8 cellular contexts compared by ENCODE assay signal in genomic region chr7:100428967-100429636, GRCh38. TPM values are rescaled to one million over a fixed set of nuclear protein-coding genes. Genes with fewer than 3 reads are reported as not detected.
DNase-seq lines count a peak whose midpoint lies in the region; ATAC-seq, FAIRE-seq and TF ChIP-seq lines count a peak whose summit lies in the region.

No MANE protein-coding gene starts in this region.

- peak overlapping the region; percentile 83 for H3K4me3 ChIP-seq in mononuclear cell (ENCODE audit: low read length)

- no peak for TF ChIP-seq CTCF in D721Med (IDR thresholded peaks at IDR 0.05; ENCODE audit: insufficient read depth, missing control alignments)

- TF ChIP-seq RAD21 in Ishikawa (IDR thresholded peaks at IDR 0.05; ENCODE audit: low read depth): no peak

- peaks cover 36% of the 10 kb centered on the region for H3K4me1 ChIP-seq in mononuclear cell (ENCODE audit: insufficient read depth, low read length)

- no peak for FAIRE-seq in D721Med (lab: Jason Lieb, UNC)

- ATAC-seq in GM21529 (IDR thresholded peaks at IDR 0.05; ENCODE audit: unreplicated experiment): peak; percentile 45

- no peaks in the 10 kb centered on the region for H3K9me3 ChIP-seq in mononuclear cell (ENCODE audit: low read depth, low read length)

- peak; percentile 74 for DNase-seq in D721Med (ENCODE audit: insufficient read length, low spot score)
- peak; percentile 90 for DNase-seq in OCI-M2 (lab: John Stamatoyannopoulos, UW; ENCODE audit: unreplicated experiment)
- DNase-seq in activated T-cell treated with anti-CD3 and anti-CD28 coated beads, Interleukin-2, amount 50 U/mL, for 1 hour: peak; percentile 100
- DNase-seq in epithelial cell of prostate (ENCODE audit: low read depth, low spot score): peak; percentile 97
- peak; percentile 100 for DNase-seq in stimulated activated CD8-positive, alpha-beta memory T cell treated with anti-CD3 and anti-CD28 coated beads, Interleukin-2, amount 100 ng/mL, for 48 hours (ENCODE audit: low read depth in 2 of 2)

- H3K27ac ChIP-seq in epithelial cell of prostate: peak overlapping the region; percentile 96

- H3K27me3 ChIP-seq in mononuclear cell (ENCODE audit: insufficient read depth, low read length): no peaks in the 10 kb centered on the region

- TF ChIP-seq EP300 in Ishikawa (IDR thresholded peaks at IDR 0.05; ENCODE audit: borderline replicate concordance): no peak

TF ChIP-seq in Ishikawa, 13 proteins besides CTCF, POLR2A, EP300 and RAD21:
- no peak for TF ChIP-seq TEAD4 (IDR thresholded peaks at IDR 0.05)
- no peak for TF ChIP-seq YY1 (IDR thresholded peaks at IDR 0.05; ENCODE audit: low read depth)
- no peak; the same call in 1 of the 2 replicates for TF ChIP-seq TCF12 (IDR thresholded peaks at IDR 0.05; ENCODE audit: low read depth)
- peak; percentile 67 for TF ChIP-seq CREB1 (IDR thresholded peaks at IDR 0.05; ENCODE audit: low read depth)
- TF ChIP-seq FOXM1 (IDR thresholded peaks at IDR 0.05; ENCODE audit: borderline replicate concordance, low read depth): no peak; the same call in 1 of the 2 replicates
- peak; percentile 11; the same call in 1 of the 2 replicates for TF ChIP-seq EGR1 (IDR thresholded peaks at IDR 0.05)
- TF ChIP-seq, protein P1, sequence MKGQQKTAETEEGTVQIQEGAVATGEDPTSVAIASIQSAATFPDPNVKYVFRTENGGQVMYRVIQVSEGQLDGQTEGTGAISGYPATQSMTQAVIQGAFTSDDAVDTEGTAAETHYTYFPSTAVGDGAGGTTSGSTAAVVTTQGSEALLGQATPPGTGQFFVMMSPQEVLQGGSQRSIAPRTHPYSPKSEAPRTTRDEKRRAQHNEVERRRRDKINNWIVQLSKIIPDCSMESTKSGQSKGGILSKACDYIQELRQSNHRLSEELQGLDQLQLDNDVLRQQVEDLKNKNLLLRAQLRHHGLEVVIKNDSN (IDR thresholded peaks at IDR 0.05): peak; percentile 91
- TF ChIP-seq CEBPB (IDR thresholded peaks at IDR 0.05): no peak
- TF ChIP-seq, protein P2, sequence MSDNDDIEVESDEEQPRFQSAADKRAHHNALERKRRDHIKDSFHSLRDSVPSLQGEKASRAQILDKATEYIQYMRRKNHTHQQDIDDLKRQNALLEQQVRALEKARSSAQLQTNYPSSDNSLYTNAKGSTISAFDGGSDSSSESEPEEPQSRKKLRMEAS (IDR thresholded peaks at IDR 0.05): peak; percentile 98
- TF ChIP-seq ZBTB7A (IDR thresholded peaks at IDR 0.05; ENCODE audit: low read depth): peak; percentile 77
- TF ChIP-seq NFIC (IDR thresholded peaks at IDR 0.05): no peak
- TF ChIP-seq, protein P3, sequence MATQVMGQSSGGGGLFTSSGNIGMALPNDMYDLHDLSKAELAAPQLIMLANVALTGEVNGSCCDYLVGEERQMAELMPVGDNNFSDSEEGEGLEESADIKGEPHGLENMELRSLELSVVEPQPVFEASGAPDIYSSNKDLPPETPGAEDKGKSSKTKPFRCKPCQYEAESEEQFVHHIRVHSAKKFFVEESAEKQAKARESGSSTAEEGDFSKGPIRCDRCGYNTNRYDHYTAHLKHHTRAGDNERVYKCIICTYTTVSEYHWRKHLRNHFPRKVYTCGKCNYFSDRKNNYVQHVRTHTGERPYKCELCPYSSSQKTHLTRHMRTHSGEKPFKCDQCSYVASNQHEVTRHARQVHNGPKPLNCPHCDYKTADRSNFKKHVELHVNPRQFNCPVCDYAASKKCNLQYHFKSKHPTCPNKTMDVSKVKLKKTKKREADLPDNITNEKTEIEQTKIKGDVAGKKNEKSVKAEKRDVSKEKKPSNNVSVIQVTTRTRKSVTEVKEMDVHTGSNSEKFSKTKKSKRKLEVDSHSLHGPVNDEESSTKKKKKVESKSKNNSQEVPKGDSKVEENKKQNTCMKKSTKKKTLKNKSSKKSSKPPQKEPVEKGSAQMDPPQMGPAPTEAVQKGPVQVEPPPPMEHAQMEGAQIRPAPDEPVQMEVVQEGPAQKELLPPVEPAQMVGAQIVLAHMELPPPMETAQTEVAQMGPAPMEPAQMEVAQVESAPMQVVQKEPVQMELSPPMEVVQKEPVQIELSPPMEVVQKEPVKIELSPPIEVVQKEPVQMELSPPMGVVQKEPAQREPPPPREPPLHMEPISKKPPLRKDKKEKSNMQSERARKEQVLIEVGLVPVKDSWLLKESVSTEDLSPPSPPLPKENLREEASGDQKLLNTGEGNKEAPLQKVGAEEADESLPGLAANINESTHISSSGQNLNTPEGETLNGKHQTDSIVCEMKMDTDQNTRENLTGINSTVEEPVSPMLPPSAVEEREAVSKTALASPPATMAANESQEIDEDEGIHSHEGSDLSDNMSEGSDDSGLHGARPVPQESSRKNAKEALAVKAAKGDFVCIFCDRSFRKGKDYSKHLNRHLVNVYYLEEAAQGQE (IDR thresholded peaks at IDR 0.05; ENCODE audit: low read depth): no peak
- no peak for TF ChIP-seq TAF1 (IDR thresholded peaks at IDR 0.05; ENCODE audit: low read depth)

RNA-seq across cellular contexts. Expression of gene MEPCE, which starts 0.5 kb away (rescaled TPM):
- 36.7 TPM for total RNA-seq in mononuclear cell

RNA-seq across cellular contexts. Expression of gene ZCWPW1, which starts 0.6 kb away (rescaled TPM):
- total RNA-seq in mononuclear cell: 3.3 TPM

RNA-seq across cellular contexts. Expression of gene PPP1R35, which starts 7.2 kb away (rescaled TPM):
- total RNA-seq in mononuclear cell: 12.6 TPM

RNA-seq across cellular contexts. Expression of gene SPACDR, which starts 35.0 kb away (rescaled TPM):
- 0.73 TPM for total RNA-seq in mononuclear cell

RNA-seq across cellular contexts. Expression of gene TSC22D4, which starts 49.9 kb away (rescaled TPM):
- total RNA-seq in mononuclear cell: 39.8 TPM

Comparison
In these comparisons a context has a peak if more than half of its experiments do, and no peak if none do; other contexts are left out.
1. Peak in every context shown above with its lines: DNase-seq, ATAC-seq, H3K4me3 ChIP-seq and H3K27ac ChIP-seq.